ENCODE assay signal across 1 cellular context in genomic region chr17:40350410-40351184, GRCh38.
A peak's percentile ranks its signal among the peaks of the same experiment; 100 is the strongest.
TF ChIP-seq lines count a peak whose summit lies in the region.

No MANE protein-coding gene starts in this region.

TF ChIP-seq in K562, 482 proteins besides CTCF, POLR2A, EP300 and RAD21 (continued from another document):
- no peak for TF ChIP-seq ZBTB11 (CRISPR knock-in tag; IDR thresholded peaks at IDR 0.05)
- TF ChIP-seq NRF1 (conservative IDR thresholded peaks at IDR 0.05 in 1 of 2, IDR thresholded peaks at IDR 0.05 in 1 of 2), result no peak
- 0 out of 2 replicates have a peak, but pooled peaks have one; percentile 61 for TF ChIP-seq ZBTB7A (IDR thresholded peaks at IDR 0.05; ENCODE audit: borderline replicate concordance, control insufficient read depth, low read depth, low read length)
- no peak for TF ChIP-seq MYNN (IDR thresholded peaks at IDR 0.05)
- no peak for TF ChIP-seq MYNN (CRISPR knock-in tag; IDR thresholded peaks at IDR 0.05)
- no peak for TF ChIP-seq STAT5B (CRISPR knock-in tag; IDR thresholded peaks at IDR 0.05)
- no peak for TF ChIP-seq ILF3 (IDR thresholded peaks at IDR 0.05; ENCODE audit: borderline replicate concordance)
- no peak for TF ChIP-seq CHCHD3 (CRISPR knock-in tag; IDR thresholded peaks at IDR 0.05)
- TF ChIP-seq CEBPG (CRISPR knock-in tag; IDR thresholded peaks at IDR 0.05), result no peak
- TF ChIP-seq CEBPG (tag; conservative IDR thresholded peaks at IDR 0.05 in 1 of 2, IDR thresholded peaks at IDR 0.05 in 1 of 2), result no peak
- peak in 1 of 2 experiments; percentile 53; a peak in 1 of 4 replicates for TF ChIP-seq CSDE1 (IDR thresholded peaks at IDR 0.05)
- TF ChIP-seq PBX2 (CRISPR knock-in tag; IDR thresholded peaks at IDR 0.05; ENCODE audit: low read depth), result no peak
- peak; percentile 90 for TF ChIP-seq PBX2 (tag; conservative IDR thresholded peaks at IDR 0.05; ENCODE audit: low read depth)
- no peak for TF ChIP-seq STAG1 (CRISPR knock-in tag; IDR thresholded peaks at IDR 0.05; ENCODE audit: borderline replicate concordance)
- TF ChIP-seq ATF3 (IDR thresholded peaks at IDR 0.05), result peak; percentile 48
- TF ChIP-seq ATF3 (CRISPR knock-in tag; conservative IDR thresholded peaks at IDR 0.05), result no peak
- TF ChIP-seq RFX1 (IDR thresholded peaks at IDR 0.05), result peak; percentile 94
- TF ChIP-seq ATF1 (CRISPR knock-in tag; IDR thresholded peaks at IDR 0.05), result no peak
- 0 out of 2 replicates have a peak, but pooled peaks have one; percentile 16 for TF ChIP-seq ATF1 (tag; IDR thresholded peaks at IDR 0.05)
- TF ChIP-seq MEIS2 (IDR thresholded peaks at IDR 0.05; ENCODE audit: partially characterized antibody), result peak; percentile 88
TF ChIP-seq in K562: peak in this region for 11.
